In genomic region chr5:3522491-3522890, GRCh38 we compare ENCODE assay signal across 4 cellular contexts.
"Had no signal": no experiment of that assay in that cellular context is flagged by ENCODE, and none has a peak within 500 bp of the region (broad histone marks: within the 10 kb centered on the region; RNA-seq: fewer than 3 reads in every experiment).

No MANE protein-coding gene starts in this region.

- ATAC-seq: HepG2 had no signal

- DNase-seq: IMR-90, KBM-7, KG1 had no signal
